7 cellular contexts compared by ENCODE assay signal in genomic region chr12:130832561-130833209, GRCh38. TPM values are rescaled to one million over a fixed set of nuclear protein-coding genes. Genes with fewer than 3 reads are reported as not detected.
DNase-seq lines count a peak whose midpoint lies in the region; ATAC-seq lines count a peak whose summit lies in the region.

No MANE protein-coding gene starts in this region.

- H3K4me3 ChIP-seq in skeletal muscle cell (ENCODE audit: low read depth, low read length): no peak overlapping the region
- no peak overlapping the region for H3K4me3 ChIP-seq in SJCRH30

- no peak for ATAC-seq in T-helper 17 cell
- ATAC-seq in GM18873 (IDR thresholded peaks at IDR 0.05; ENCODE audit: low FRiP score, unreplicated experiment): no peak
- no peak for ATAC-seq in GM21423 (IDR thresholded peaks at IDR 0.05; ENCODE audit: unreplicated experiment)

- no peaks in the 10 kb centered on the region for H3K4me1 ChIP-seq in SJCRH30

- H3K27me3 ChIP-seq in SJCRH30: no peaks in the 10 kb centered on the region

- intact Hi-C loops in head of caudate nucleus (cut with DNase I): no loop called here

- no peaks in the 10 kb centered on the region for H3K27me3 Mint-ChIP-seq in T-helper 17 cell

- H3K27ac Mint-ChIP-seq in T-helper 17 cell: peak overlapping the region; percentile 34

- H3K27ac ChIP-seq in SJCRH30: no peak overlapping the region

- no peaks in the 10 kb centered on the region for H3K36me3 ChIP-seq in SJCRH30

- DNase-seq in HCEC 1CT (peak; percentile 77), T-helper 17 cell (no peak), head of caudate nucleus (peak in 35 of 42 donors; percentile 24 to 69 (median 53)), skeletal muscle cell (ENCODE audit: low read depth) (peak; percentile 54), SJCRH30 (no peak)

- H3K4me3 Mint-ChIP-seq in T-helper 17 cell: no peak overlapping the region

- peaks cover 31% of the 10 kb centered on the region for H3K4me1 Mint-ChIP-seq in T-helper 17 cell

- no peaks in the 10 kb centered on the region for H3K36me3 Mint-ChIP-seq in T-helper 17 cell (ENCODE audit: low read depth)

- H3K9me3 ChIP-seq in T-helper 17 cell (ENCODE audit: control insufficient read depth, low read length, poor library complexity, severe bottlenecking) (no peaks in the 10 kb centered on the region), SJCRH30 (replicated peaks) (no peaks in the 10 kb centered on the region)

RNA-seq across cellular contexts. Expression of gene STX2, which starts 6.4 kb away (rescaled TPM):
- 10 to 100 TPM; 22.5 to 41.1 TPM for total RNA-seq in T-helper 17 cell
- 26.9 TPM in 2 replicates for total RNA-seq in SJCRH30 (2014; rRNA removed; shearing (Covaris generic))

RNA-seq across cellular contexts. Expression of gene RAN, which starts 39.2 kb away (rescaled TPM):
- total RNA-seq in T-helper 17 cell: 100 to 1,000 TPM; 294 to 321 TPM
- 1,284 and 1,289 TPM in 2 replicates for total RNA-seq in SJCRH30 (2014; rRNA removed; shearing (Covaris generic))

Comparison
In these comparisons a context has a peak if more than half of its experiments do, and no peak if none do; other contexts are left out.
1. DNase-seq: peak in HCEC 1CT (single experiment), head of caudate nucleus (35 of 42) and skeletal muscle cell (single experiment); none in T-helper 17 cell (0 of 3) and SJCRH30 (0 of 2).